ENCODE assay signal across 16 cellular contexts in genomic region chr5:139132515-139132914, GRCh38.
DNase-seq lines count a peak whose midpoint lies in the region; TF ChIP-seq lines count a peak whose summit lies in the region.
"Had no signal": no experiment of that assay in that cellular context is flagged by ENCODE, and none has a peak within 500 bp of the region (broad histone marks: within the 10 kb centered on the region; RNA-seq: fewer than 3 reads in every experiment).

No MANE protein-coding gene starts in this region.

- H3K4me2 ChIP-seq in neural progenitor cell: no peak overlapping the region

- H3K27ac Mint-ChIP-seq in chondrocyte (ENCODE audit: unreplicated experiment): peak overlapping the region; percentile 97
- H3K27ac Mint-ChIP-seq in neural progenitor cell: peak overlapping the region; percentile 1
- H3K27ac Mint-ChIP-seq: activated CD4-positive, alpha-beta T cell treated with anti-CD3 and anti-CD28 coated beads for 36 hours; stimulated activated naive CD8-positive, alpha-beta T cell treated with anti-CD3 and anti-CD28 coated beads, Interleukin-15, Interleukin-2, amounts not matched to agents 100 ng/mL and 50 ng/mL, for 24 hours had no signal

- H3K9me3 Mint-ChIP-seq in chondrocyte (ENCODE audit: low read depth) (no peaks in the 10 kb centered on the region), neural progenitor cell (no peaks in the 10 kb centered on the region)
- H3K9me3 Mint-ChIP-seq: stimulated activated naive CD8-positive, alpha-beta T cell treated with anti-CD3 and anti-CD28 coated beads, Interleukin-15, Interleukin-2, amounts not matched to agents 100 ng/mL and 50 ng/mL, for 24 hours had no signal

- H2AFZ ChIP-seq in neural progenitor cell (replicated peaks): no peak overlapping the region

- no peaks in the 10 kb centered on the region for H3K27me3 Mint-ChIP-seq in chondrocyte (ENCODE audit: low read depth)
- H3K27me3 Mint-ChIP-seq in neural progenitor cell (ENCODE audit: insufficient read depth, low read depth): peaks cover 2% of the 10 kb centered on the region
- H3K27me3 Mint-ChIP-seq: activated CD4-positive, alpha-beta T cell treated with anti-CD3 and anti-CD28 coated beads for 36 hours; stimulated activated naive CD8-positive, alpha-beta T cell treated with anti-CD3 and anti-CD28 coated beads, Interleukin-15, Interleukin-2, amounts not matched to agents 100 ng/mL and 50 ng/mL, for 24 hours had no signal

- H3F3A ChIP-seq in neural progenitor cell (ENCODE audit: low read depth): no peaks in the 10 kb centered on the region

- H3K27ac ChIP-seq in adrenal gland (peak overlapping the region in 4 of 5 donors; percentile 85 to 94 (median 92)), neural progenitor cell (no peak overlapping the region), temporal lobe (ENCODE audit: low read depth, low read length) (peak overlapping the region; percentile 92)
- H3K27ac ChIP-seq: brain microvascular endothelial cell had no signal

- DNase-seq in adrenal gland (no peak), chondrocyte (ENCODE audit: low spot score) (no peak), neural progenitor cell (ENCODE audit: low spot score) (no peak), NCI-H526 treated with DMSO at 0.1 percent for 48 hours (lab: John Stamatoyannopoulos, UW) (no peak), HAP-1 (ENCODE audit: low spot score in 2 of 2) (no peak), GOT3 (lab: John Stamatoyannopoulos, UW) (no peak)
- DNase-seq: activated CD4-positive, alpha-beta T cell treated with anti-CD3 and anti-CD28 coated beads for 36 hours; activated CD8-positive, alpha-beta memory T cell treated with anti-CD3 and anti-CD28 coated beads, Interleukin-2, amount 50 U/mL, for 4 hours; activated naive CD4-positive, alpha-beta T cell; BE2C; brain microvascular endothelial cell; effector CD8-positive, alpha-beta T cell; kidney glomerular epithelial cell; NCI-H1436 treated with DMSO at 0.1 percent for 48 hours had no signal

- H3K4me1 ChIP-seq in adrenal gland (replicated peaks in 1 of 2) (peaks cover 20 to 28% of the 10 kb centered on the region in 2 donors), neural progenitor cell (peaks cover 23% of the 10 kb centered on the region), HAP-1 (peaks cover 8% of the 10 kb centered on the region)

- H4K20me1 ChIP-seq in neural progenitor cell (ENCODE audit: low read depth): no peaks in the 10 kb centered on the region

- H3K9ac ChIP-seq in neural progenitor cell: no peak overlapping the region

- TF ChIP-seq CTCF in adrenal gland (IDR thresholded peaks at IDR 0.05) (no peak), chondrocyte (IDR thresholded peaks at IDR 0.05) (no peak), neural progenitor cell (IDR thresholded peaks at IDR 0.05) (no peak)

- H3K27me3 ChIP-seq in adrenal gland (no peaks in the 10 kb centered on the region), neural progenitor cell (no peaks in the 10 kb centered on the region), HAP-1 (ENCODE audit: low read depth) (no peaks in the 10 kb centered on the region)
- H3K27me3 ChIP-seq: BE2C, brain microvascular endothelial cell had no signal

- no peaks in the 10 kb centered on the region for H3K79me2 ChIP-seq in neural progenitor cell (ENCODE audit: low read depth)

- H3K4me1 Mint-ChIP-seq in chondrocyte (ENCODE audit: low read depth) (peaks cover 35% of the 10 kb centered on the region), neural progenitor cell (peaks cover 28% of the 10 kb centered on the region)
- H3K4me1 Mint-ChIP-seq: activated CD4-positive, alpha-beta T cell treated with anti-CD3 and anti-CD28 coated beads for 36 hours had no signal

- intact Hi-C loops in adrenal gland (cut with DNase I): no loop called here

- 63 to 81% (median 66%) methylated on average over 3 of the region's 3 CpGs for WGBS in adrenal gland, 4 donors

- H3K36me3 ChIP-seq in adrenal gland (replicated peaks in 1 of 2): no peaks in the 10 kb centered on the region
- H3K36me3 ChIP-seq in neural progenitor cell: no peaks in the 10 kb centered on the region
- H3K36me3 ChIP-seq in HAP-1 (replicated peaks): no peaks in the 10 kb centered on the region
- H3K36me3 ChIP-seq: BE2C, brain microvascular endothelial cell had no signal

- H3K4me3 ChIP-seq in adrenal gland: no peak overlapping the region
- no peak overlapping the region for H3K4me3 ChIP-seq in neural progenitor cell
- H3K4me3 ChIP-seq in HAP-1: no peak overlapping the region

- H3K9me3 ChIP-seq in adrenal gland (replicated peaks in 1 of 3) (no peaks in the 10 kb centered on the region), neural progenitor cell (ENCODE audit: low read depth) (no peaks in the 10 kb centered on the region), HAP-1 (no peaks in the 10 kb centered on the region)
- H3K9me3 ChIP-seq: BE2C had no signal

- H3K36me3 Mint-ChIP-seq in chondrocyte (ENCODE audit: low read depth) (no peaks in the 10 kb centered on the region), neural progenitor cell (peaks cover 2% of the 10 kb centered on the region)

- H3K4me3 Mint-ChIP-seq in chondrocyte (ENCODE audit: unreplicated experiment) (no peak overlapping the region), neural progenitor cell (no peak overlapping the region)
- H3K4me3 Mint-ChIP-seq: activated CD4-positive, alpha-beta T cell treated with anti-CD3 and anti-CD28 coated beads for 36 hours; stimulated activated naive CD8-positive, alpha-beta T cell treated with anti-CD3 and anti-CD28 coated beads, Interleukin-15, Interleukin-2, amounts not matched to agents 100 ng/mL and 50 ng/mL, for 24 hours had no signal

- in situ Hi-C loops in HAP-1 (cut with MboI; ENCODE audit: low sequenced_read_pairs): no loop called here

- TF ChIP-seq POLR2A in adrenal gland (IDR thresholded peaks at IDR 0.05): no peak
